ENCODE assay signal across 23 cellular contexts in genomic region chr4:147756417-147756816, GRCh38. TPM values are rescaled to one million over a fixed set of nuclear protein-coding genes. Genes with fewer than 3 reads are reported as not detected.
A peak's percentile ranks its signal among the peaks of the same experiment; 100 is the strongest.
DNase-seq lines count a peak whose midpoint lies in the region; ATAC-seq, FAIRE-seq and TF ChIP-seq lines count a peak whose summit lies in the region.
"Had no signal": no experiment of that assay in that cellular context is flagged by ENCODE, and none has a peak within 500 bp of the region (broad histone marks: within the 10 kb centered on the region; RNA-seq: fewer than 3 reads in every experiment).

No MANE protein-coding gene starts in this region.

- ATAC-seq in left cardiac atrium = no peak
- ATAC-seq in activated T-helper 17 cell treated with anti-CD3 and anti-CD28 coated beads, Interleukin-2, amount 50 U/mL, for 72 hours (replicated peaks) = no peak
- ATAC-seq: Panc1, upper lobe of right lung had no signal

- H3K4me1 ChIP-seq in right atrium auricular region (peaks cover 0 to 61% of the 10 kb centered on the region in 2 donors), keratinocyte (ENCODE audit: control insufficient read depth, extremely low read depth, insufficient read depth, low read length) (peaks cover 25% of the 10 kb centered on the region), smooth muscle cell (ENCODE audit: low read depth) (peaks cover 18% of the 10 kb centered on the region)

- H3K79me2 ChIP-seq in keratinocyte (ENCODE audit: control insufficient read depth, insufficient read depth, low read length) (peaks cover 76% of the 10 kb centered on the region), smooth muscle cell (ENCODE audit: low read depth) (peaks cover 26% of the 10 kb centered on the region)

- no peaks in the 10 kb centered on the region for H4K20me1 ChIP-seq in keratinocyte (ENCODE audit: control insufficient read depth, extremely low read depth, insufficient read depth, low read length)
- H4K20me1 ChIP-seq in smooth muscle cell (ENCODE audit: low read depth) = peaks cover 11% of the 10 kb centered on the region

- H3K9ac ChIP-seq in keratinocyte (ENCODE audit: control insufficient read depth, extremely low read depth, insufficient read depth, low read length) = peak overlapping the region; percentile 11
- H3K9ac ChIP-seq in smooth muscle cell (ENCODE audit: low read depth) = no peak overlapping the region

- H3K4me2 ChIP-seq in keratinocyte (ENCODE audit: control insufficient read depth, extremely low read depth, insufficient read depth, low read depth, low read length) = peak overlapping the region; percentile 8
- H3K4me2 ChIP-seq in smooth muscle cell = peak overlapping the region; percentile 72

- H3K27me3 ChIP-seq in right atrium auricular region = no peaks in the 10 kb centered on the region
- H3K27me3 ChIP-seq in keratinocyte (ENCODE audit: control insufficient read depth, extremely low read depth, insufficient read depth, low read length) = no peaks in the 10 kb centered on the region
- H3K27me3 ChIP-seq in smooth muscle cell (ENCODE audit: low read depth) = no peaks in the 10 kb centered on the region
- H3K27me3 ChIP-seq: adrenal gland, upper lobe of right lung had no signal

- H2AFZ ChIP-seq in keratinocyte (ENCODE audit: control insufficient read depth, low read length) (no peak overlapping the region), smooth muscle cell (ENCODE audit: low read depth) (no peak overlapping the region)

- peaks cover 7% of the 10 kb centered on the region for H3K4me1 Mint-ChIP-seq in activated T-helper 17 cell treated with anti-CD3 and anti-CD28 coated beads, Interleukin-2, amount 50 U/mL, for 72 hours
- peaks cover 5% of the 10 kb centered on the region for H3K4me1 Mint-ChIP-seq in glutamatergic neuron (ENCODE audit: low read depth, unreplicated experiment)

- DNase-seq in right atrium auricular region (ENCODE audit: low spot score) (no peak), left cardiac atrium (no peak), keratinocyte (ENCODE audit: low read depth, low spot score) (no peak), smooth muscle cell (lab: John Stamatoyannopoulos, UW; ENCODE audit: unreplicated experiment) (no peak), T-helper 1 cell (no peak), glutamatergic neuron (no peak)
- DNase-seq in activated naive CD4-positive, alpha-beta T cell treated with Interleukin-2 at 50 U/mL for 16 hours = no peak
- DNase-seq: activated CD4-positive, alpha-beta T cell treated with anti-CD3 and anti-CD28 coated beads, Interleukin-2, amount 50 U/mL, for 4 hours; activated gamma-delta T cell treated with Interleukin-2 at 50 U/mL for 16 hours; C1 segment of cervical spinal cord; Karpas-422; NCI-H2029; NCI-H446; occipital lobe; stimulated activated CD4-positive, alpha-beta T cell treated with anti-CD3 and anti-CD28 coated beads, Interleukin-2, amount 100 ng/mL, for 24 hours; stimulated activated naive CD4-positive, alpha-beta T cell; upper lobe of right lung had no signal

- TF ChIP-seq CTCF in right atrium auricular region (IDR thresholded peaks at IDR 0.05) (no peak), keratinocyte (optimal IDR thresholded peaks at IDR 0.05 in 1 of 3, IDR thresholded peaks at IDR 0.05 in 1 of 3, conservative IDR thresholded peaks at IDR 0.05 in 1 of 3; ENCODE audit: extremely low read depth in 1 of 3, insufficient read depth in 2 of 3, low read length in 3 of 3) (no peak), smooth muscle cell (IDR thresholded peaks at IDR 0.05; ENCODE audit: borderline replicate concordance, insufficient read depth, poor library complexity, severe bottlenecking) (no peak), glutamatergic neuron (IDR thresholded peaks at IDR 0.05; ENCODE audit: partially characterized antibody, unreplicated experiment) (no peak)

- no peaks in the 10 kb centered on the region for H3K36me3 ChIP-seq in right atrium auricular region
- H3K36me3 ChIP-seq in keratinocyte (ENCODE audit: control insufficient read depth in 2 of 2, extremely low read depth in 1 of 2, insufficient read depth in 2 of 2, low read length in 2 of 2) = peaks cover 2 to 3% of the 10 kb centered on the region in 2 experiments
- no peaks in the 10 kb centered on the region for H3K36me3 ChIP-seq in smooth muscle cell (ENCODE audit: low read depth)
- H3K36me3 ChIP-seq: adrenal gland, upper lobe of right lung had no signal

- H3K4me3 ChIP-seq in right atrium auricular region (no peak overlapping the region), keratinocyte (ENCODE audit: control insufficient read depth in 2 of 3, extremely low read depth in 1 of 3, insufficient read depth in 2 of 3, low read depth in 1 of 3, low read length in 3 of 3) (no peak overlapping the region), smooth muscle cell (no peak overlapping the region)
- H3K4me3 ChIP-seq: adrenal gland, upper lobe of right lung had no signal

- intact Hi-C loops in left cardiac atrium (cut with DNase I) = no loop called here

- no peaks in the 10 kb centered on the region for H3K9me1 ChIP-seq in keratinocyte (ENCODE audit: control insufficient read depth, extremely low read depth, insufficient read depth, low read length)

- 77% methylated on average over 1 of the region's 1 CpG for WGBS in smooth muscle cell (ENCODE audit: low lambda C conversion rate)

- no peaks in the 10 kb centered on the region for H3K9me3 Mint-ChIP-seq in activated T-helper 17 cell treated with anti-CD3 and anti-CD28 coated beads, Interleukin-2, amount 50 U/mL, for 72 hours
- no peaks in the 10 kb centered on the region for H3K9me3 Mint-ChIP-seq in glutamatergic neuron (ENCODE audit: unreplicated experiment)

- dilution Hi-C loops in keratinocyte (cut with MboI; ENCODE audit: extremely low pct_ligation_motif_present, low sequenced_read_pairs) = no loop called here

- H3K9me3 ChIP-seq in right atrium auricular region = no peaks in the 10 kb centered on the region
- no peaks in the 10 kb centered on the region for H3K9me3 ChIP-seq in keratinocyte (ENCODE audit: control insufficient read depth, low read depth, low read length)
- no peaks in the 10 kb centered on the region for H3K9me3 ChIP-seq in smooth muscle cell (replicated peaks; ENCODE audit: low read depth)
- H3K9me3 ChIP-seq: adrenal gland, upper lobe of right lung had no signal

- FAIRE-seq in keratinocyte (lab: Jason Lieb, UNC) = peak; percentile 75
- FAIRE-seq: GM18507, HTR-8/SVneo had no signal

- no peak overlapping the region for H3K27ac Mint-ChIP-seq in activated T-helper 17 cell treated with anti-CD3 and anti-CD28 coated beads, Interleukin-2, amount 50 U/mL, for 72 hours
- H3K27ac Mint-ChIP-seq in glutamatergic neuron (ENCODE audit: unreplicated experiment) = no peak overlapping the region

- H3K36me3 Mint-ChIP-seq in activated T-helper 17 cell treated with anti-CD3 and anti-CD28 coated beads, Interleukin-2, amount 50 U/mL, for 72 hours (ENCODE audit: low read depth) = no peaks in the 10 kb centered on the region
- H3K36me3 Mint-ChIP-seq in glutamatergic neuron (ENCODE audit: unreplicated experiment) = no peaks in the 10 kb centered on the region

- no peak overlapping the region for H3K4me3 Mint-ChIP-seq in activated T-helper 17 cell treated with anti-CD3 and anti-CD28 coated beads, Interleukin-2, amount 50 U/mL, for 72 hours
- H3K4me3 Mint-ChIP-seq in glutamatergic neuron (ENCODE audit: unreplicated experiment) = no peak overlapping the region

- H3F3A ChIP-seq in smooth muscle cell (ENCODE audit: low read depth) = peaks cover 17% of the 10 kb centered on the region

- no peaks in the 10 kb centered on the region for H3K27me3 Mint-ChIP-seq in activated T-helper 17 cell treated with anti-CD3 and anti-CD28 coated beads, Interleukin-2, amount 50 U/mL, for 72 hours
- H3K27me3 Mint-ChIP-seq in glutamatergic neuron (ENCODE audit: unreplicated experiment) = no peaks in the 10 kb centered on the region

- H3K27ac ChIP-seq in right atrium auricular region (peak overlapping the region; percentile 24 to 70), keratinocyte (ENCODE audit: control insufficient read depth, insufficient read depth, low read length) (peak overlapping the region; percentile 30), smooth muscle cell (ENCODE audit: low read depth) (peak overlapping the region; percentile 74)
- H3K27ac ChIP-seq: epithelial cell of prostate, upper lobe of right lung had no signal

RNA-seq across cellular contexts. Expression of gene ARHGAP10, which starts 24.5 kb away (rescaled TPM):
- 10 to 100 TPM; 36.1 to 43.5 TPM for total RNA-seq in right atrium auricular region
- 10 to 100 TPM; 41.4 to 46.5 TPM for total RNA-seq in left cardiac atrium
- polyA plus RNA-seq in keratinocyte = 12.2 to 18.7 TPM (median 17.7 TPM) in 3 replicates
- polyA plus RNA-seq in keratinocyte (2011; ENCODE audit: low read depth) = 20.1 TPM
- polyA plus RNA-seq in keratinocyte (2011; cell fraction: cytosol; rRNA removed) = 14.4 and 14.5 TPM in 2 replicates
- polyA plus RNA-seq in keratinocyte (2011; cell fraction: nucleus; rRNA removed) = 20.8 and 23.0 TPM in 2 replicates
- 15.5 and 17.3 TPM in 2 replicates for polyA plus RNA-seq in keratinocyte (2012; ENCODE audit: low replicate concordance)
- polyA minus RNA-seq in keratinocyte = 15.6 to 29.9 TPM (median 18.3 TPM) in 3 replicates
- 9.4 TPM for polyA minus RNA-seq in keratinocyte (2011; cell fraction: cytosol; rRNA and poly(A)+ RNA removed)
- polyA minus RNA-seq in keratinocyte (2011; cell fraction: nucleus; rRNA and poly(A)+ RNA removed) = 25.6 and 42.8 TPM in 2 replicates
- total RNA-seq in smooth muscle cell = 11.1 and 11.6 TPM in 2 replicates
- polyA plus RNA-seq in smooth muscle cell = 6.2 and 6.7 TPM in 2 replicates
- total RNA-seq in activated T-helper 17 cell treated with anti-CD3 and anti-CD28 coated beads, Interleukin-2, amount 50 U/mL, for 72 hours = 10 to 100 TPM; 11.1 to 14.7 TPM
- total RNA-seq in glutamatergic neuron (ENCODE audit: unreplicated experiment) = 19.7 TPM
